1 cellular context compared by ENCODE assay signal in genomic region chr12:55743967-55744931, GRCh38.
TF ChIP-seq lines count a peak whose summit lies in the region.

No MANE protein-coding gene starts in this region.

TF ChIP-seq in HEK293, 187 proteins besides CTCF, POLR2A, EP300 and RAD21 (continued from another document and continues in another):
- TF ChIP-seq ZBTB49 (tag by site-specific recombination; IDR thresholded peaks at IDR 0.05; ENCODE audit: low read depth) = no peak
- no peak for TF ChIP-seq KLF8 (tag by site-specific recombination; IDR thresholded peaks at IDR 0.05)
- no peak for TF ChIP-seq ZNF48 (tag by site-specific recombination; IDR thresholded peaks at IDR 0.05)
- TF ChIP-seq ZSCAN4 (tag by site-specific recombination; IDR thresholded peaks at IDR 0.05) = no peak
- peak; percentile 83 for TF ChIP-seq ZNF398 (tag by site-specific recombination; IDR thresholded peaks at IDR 0.05)
- TF ChIP-seq ZNF18 (tag by site-specific recombination; IDR thresholded peaks at IDR 0.05) = no peak
- no peak for TF ChIP-seq ZNF629 (tag by site-specific recombination; IDR thresholded peaks at IDR 0.05)
- TF ChIP-seq ZNF146 (tag by site-specific recombination; IDR thresholded peaks at IDR 0.05) = no peak
- TF ChIP-seq OSR2 (tag by site-specific recombination; IDR thresholded peaks at IDR 0.05) = no peak
- no peak for TF ChIP-seq MYNN (tag by site-specific recombination; IDR thresholded peaks at IDR 0.05; ENCODE audit: borderline replicate concordance)
- TF ChIP-seq HOXC10 (CRISPR knock-in tag; IDR thresholded peaks at IDR 0.05) = no peak
- no peak for TF ChIP-seq SETDB1 (IDR thresholded peaks at IDR 0.05; ENCODE audit: insufficient read length, low read length)
- TF ChIP-seq ZNF654 (tag by site-specific recombination; IDR thresholded peaks at IDR 0.05; ENCODE audit: low read depth) = no peak
- TF ChIP-seq GLIS2 (tag by site-specific recombination; IDR thresholded peaks at IDR 0.05) = peak; percentile 59
- no peak for TF ChIP-seq ZNF560 (tag by site-specific recombination; IDR thresholded peaks at IDR 0.05; ENCODE audit: borderline replicate concordance)
- no peak for TF ChIP-seq ZNF623 (tag by site-specific recombination; IDR thresholded peaks at IDR 0.05)
- no peak for TF ChIP-seq REST (tag by site-specific recombination; IDR thresholded peaks at IDR 0.05)
- TF ChIP-seq PBX3 (CRISPR knock-in tag; IDR thresholded peaks at IDR 0.05) = no peak
- TF ChIP-seq ZNF596 (tag by site-specific recombination; IDR thresholded peaks at IDR 0.05) = no peak
- peak; percentile 76 for TF ChIP-seq ZFHX2 (tag by site-specific recombination; conservative IDR thresholded peaks at IDR 0.05)
- no peak for TF ChIP-seq ZNF792 (tag by site-specific recombination; IDR thresholded peaks at IDR 0.05)
- TF ChIP-seq ZNF223 (tag by site-specific recombination; IDR thresholded peaks at IDR 0.05) = no peak
- no peak for TF ChIP-seq ZNF302 (tag by site-specific recombination; IDR thresholded peaks at IDR 0.05; ENCODE audit: low read depth)
- no peak for TF ChIP-seq ZNF701 (tag by site-specific recombination; IDR thresholded peaks at IDR 0.05)
- peak; percentile 95 for TF ChIP-seq GLIS1 (tag by site-specific recombination; IDR thresholded peaks at IDR 0.05)
- TF ChIP-seq PATZ1 (tag by site-specific recombination; IDR thresholded peaks at IDR 0.05) = peak; percentile 25; the same call in 1 of the 2 replicates
- TF ChIP-seq ZNF488 (tag by site-specific recombination; IDR thresholded peaks at IDR 0.05) = no peak
- TF ChIP-seq ZNF324 (tag by site-specific recombination; IDR thresholded peaks at IDR 0.05) = no peak
- no peak for TF ChIP-seq ZNF175 (tag by site-specific recombination; IDR thresholded peaks at IDR 0.05)
- TF ChIP-seq ZNF24 (tag by site-specific recombination; IDR thresholded peaks at IDR 0.05) = no peak
- no peak for TF ChIP-seq ZNF362 (tag by site-specific recombination; IDR thresholded peaks at IDR 0.05)
- TF ChIP-seq KLF7 (tag by site-specific recombination; IDR thresholded peaks at IDR 0.05; ENCODE audit: borderline replicate concordance) = no peak
- no peak for TF ChIP-seq ZNF704 (tag by site-specific recombination; IDR thresholded peaks at IDR 0.05)
- TF ChIP-seq ZBTB11 (tag by site-specific recombination; conservative IDR thresholded peaks at IDR 0.05; ENCODE audit: low read depth) = no peak
- TF ChIP-seq IKZF3 (tag by site-specific recombination; IDR thresholded peaks at IDR 0.05) = no peak; the same call in 1 of the 2 replicates
- no peak; the same call in 1 of the 2 replicates for TF ChIP-seq ZNF366 (tag by site-specific recombination; conservative IDR thresholded peaks at IDR 0.05)
- no peak for TF ChIP-seq ZNF10 (tag by site-specific recombination; IDR thresholded peaks at IDR 0.05)
